Comparison of ENCODE assay signal across 8 cellular contexts in genomic region chr16:11257131-11257938, GRCh38. TPM values are rescaled to one million over a fixed set of nuclear protein-coding genes. Genes with fewer than 3 reads are reported as not detected.
A peak's percentile ranks its signal among the peaks of the same experiment; 100 is the strongest.
DNase-seq lines count a peak whose midpoint lies in the region; ATAC-seq and TF ChIP-seq lines count a peak whose summit lies in the region.

No MANE protein-coding gene starts in this region.

- intact Hi-C loops in Calu3 (cut with micrococcal nuclease; ENCODE audit: unreplicated experiment): loop anchor here (1.0 to 10.0 kb wide), 7 partner anchors 40 to 286 kb away; no protein-coding TSS in a partner anchor
- intact Hi-C loops in IMR-90 (cut with micrococcal nuclease): loop anchor here (10.0 kb wide), 1 partner anchor 123 kb away; no protein-coding TSS in a partner anchor
- intact Hi-C loops in activated T-helper 1 cell treated with anti-CD3 and anti-CD28 coated beads, Interleukin-12 subunit alpha, Interleukin-12 subunit beta, Interleukin-2, Interleukin-4 antibody, amounts not matched to agents 30 ng/mL and 10 ng/mL and 1 ng/mL, durations not matched to agents 14 hours and 24 hours and 36 hours (cut with micrococcal nuclease): loop anchor here (1.0 to 10.0 kb wide), 7 partner anchors 286 to 657 kb away; partner anchors contain the start of genes CIITA, GSPT1, LITAF and NUBP1

- H4K91ac ChIP-seq in IMR-90 (ENCODE audit: insufficient read depth, low read depth, low read length): peak overlapping the region; percentile 82

- POLR2A ChIA-PET in IMR-90 (lab: Charles Lee; ENCODE audit: unreplicated experiment): interaction anchor here (0.5 to 1.8 kb wide), 2 partner anchors 17 to 303 kb away, joined by 3 to 18 read pairs; partner anchors contain the start of gene PRM3

- DNase-seq in Calu3 (peak; percentile 88), IMR-90 (peak; percentile 84), fibroblast of mammary gland (ENCODE audit: low read depth) (peak; percentile 82), substantia nigra (lab: John Stamatoyannopoulos, UW) (peak; percentile 3 to 86 (median 58))
- peak; percentile 46 for DNase-seq in activated T-helper 1 cell treated with anti-CD3 and anti-CD28 coated beads, Interleukin-12 subunit alpha, Interleukin-12 subunit beta, Interleukin-2, Interleukin-4 antibody, amounts not matched to agents 30 ng/mL and 10 ng/mL and 1 ng/mL, durations not matched to agents 14 hours and 24 hours and 36 hours (ENCODE audit: low spot score)

- H3K14ac ChIP-seq in IMR-90 (replicated peaks; ENCODE audit: low read depth, low read length): peak overlapping the region; percentile 27

- no TSS peak for BruUV-seq in Calu3 (replicated peaks; lab: Mats Ljungman, UMichigan)
- no TSS peak for BruUV-seq in IMR-90 (replicated peaks; lab: Mats Ljungman, UMichigan)

- peak overlapping the region; percentile 19; the same call in 1 of the 2 replicates for H4K5ac ChIP-seq in IMR-90 (ENCODE audit: low read depth, low read length)

- ATAC-seq in IMR-90 (ENCODE audit: low read depth) (peak; percentile 24), HG03175 (IDR thresholded peaks at IDR 0.05; ENCODE audit: unreplicated experiment) (no peak)

- H3K18ac ChIP-seq in IMR-90 (ENCODE audit: low read depth, low read length): peak overlapping the region; percentile 7; the same call in 1 of the 2 replicates

- peak overlapping the region; percentile 69 for H2AK5ac ChIP-seq in IMR-90 (ENCODE audit: low read depth, low read length)

- dilution Hi-C loops in IMR-90 (cut with HindIII; ENCODE audit: low sequenced_read_pairs, unreplicated experiment): no loop called here

- H2BK15ac ChIP-seq in IMR-90 (ENCODE audit: low read depth, low read length): peak overlapping the region; percentile 77; the same call in 1 of the 3 replicates

- H3K23ac ChIP-seq in IMR-90 (ENCODE audit: low read depth, low read length): peak overlapping the region; percentile 21

- H4K20me1 ChIP-seq in IMR-90 (ENCODE audit: insufficient read depth, low read length) (peaks cover 31% of the 10 kb centered on the region), OCI-LY3 (ENCODE audit: insufficient read depth, low read length) (peaks cover 30% of the 10 kb centered on the region)

- H3K27ac ChIP-seq in IMR-90 (ENCODE audit: insufficient read depth, low read length) (peak overlapping the region; percentile 97), OCI-LY3 (ENCODE audit: low read length) (no peak overlapping the region), muscle layer of duodenum (ENCODE audit: low read length) (peak overlapping the region; percentile 41), substantia nigra (ENCODE audit: low read depth, low read length, poor library complexity, severe bottlenecking) (peak overlapping the region; percentile 88)

- peak overlapping the region; percentile 90 for H2BK5ac ChIP-seq in IMR-90 (ENCODE audit: low read depth, low read length, poor library complexity, severe bottlenecking)

- H3K4me2 ChIP-seq in IMR-90 (ENCODE audit: low read depth, low read length): peak overlapping the region; percentile 63
- peak overlapping the region; percentile 100 for H3K4me2 ChIP-seq in OCI-LY3 (ENCODE audit: low read length)

- peak overlapping the region; percentile 77; the same call in 1 of the 2 replicates for H3K4me3 ChIP-seq in IMR-90 (ENCODE audit: insufficient read depth, low read depth, low read length)
- peak overlapping the region; percentile 97 for H3K4me3 ChIP-seq in OCI-LY3 (ENCODE audit: low read length)
- peak overlapping the region; percentile 75 for H3K4me3 ChIP-seq in fibroblast of mammary gland (ENCODE audit: control insufficient read depth, low read depth, low read length)
- H3K4me3 ChIP-seq in muscle layer of duodenum (ENCODE audit: low read depth in 1 of 2, low read length in 2 of 2): peak overlapping the region; percentile 68 to 81

- H3K56ac ChIP-seq in IMR-90 (ENCODE audit: extremely low read depth, insufficient read depth, low read length): 0 out of 2 replicates have a peak overlapping the region, but pooled peaks have one; percentile 8

- no peaks in the 10 kb centered on the region for H3K9me3 ChIP-seq in IMR-90 (ENCODE audit: control insufficient read depth, insufficient read depth, low read length)
- no peaks in the 10 kb centered on the region for H3K9me3 ChIP-seq in OCI-LY3 (ENCODE audit: insufficient read depth, low read length)
- no peaks in the 10 kb centered on the region for H3K9me3 ChIP-seq in muscle layer of duodenum (ENCODE audit: control insufficient read depth in 1 of 2, low read length in 2 of 2)

- peak overlapping the region; percentile 68 for H2BK120ac ChIP-seq in IMR-90 (ENCODE audit: low read depth, low read length)

- CTCF ChIA-PET in Calu3 (lab: Charles Lee): interaction anchor here (0.6 to 5.4 kb wide), 13 partner anchors 40 to 303 kb away, joined by 3 to 34 read pairs (median 4); no protein-coding TSS in a partner anchor
- CTCF ChIA-PET in IMR-90 (lab: Yijun Ruan, JAX): interaction anchor here (0.7 to 2.6 kb wide), 6 partner anchors 101 to 297 kb away, joined by 3 to 14 read pairs (median 4); no protein-coding TSS in a partner anchor

- TF ChIP-seq POLR2A in IMR-90 (IDR thresholded peaks at IDR 0.05; ENCODE audit: low read depth, low read length): no peak

- H3K4ac ChIP-seq in IMR-90 (ENCODE audit: low read depth, low read length): peak overlapping the region; percentile 91

- TF ChIP-seq RAD21 in IMR-90 (IDR thresholded peaks at IDR 0.05; ENCODE audit: low read length): peak; percentile 85

- H2AK9ac ChIP-seq in IMR-90 (replicated peaks; ENCODE audit: low read depth, low read length, poor library complexity): peak overlapping the region; percentile 98

- H3K79me1 ChIP-seq in IMR-90 (ENCODE audit: low read depth in 1 of 2, low read length in 2 of 2): peaks cover 11 to 33% of the 10 kb centered on the region in 2 experiments; a peak in 3 of 4 replicates

- peak overlapping the region; percentile 31; the same call in 1 of the 2 replicates for H2BK20ac ChIP-seq in IMR-90 (ENCODE audit: low read depth, low read length)

- H2AFZ ChIP-seq in IMR-90 (replicated peaks; ENCODE audit: low read length, poor library complexity) (peak overlapping the region; percentile 94), OCI-LY3 (ENCODE audit: low read depth, low read length) (no peak overlapping the region; the same call in 1 of the 2 replicates)

- WGBS in IMR-90 (ENCODE audit: extremely low coverage in 2 of 2, insufficient read length in 1 of 2), 2 experiments: 0% methylated on average over 1 of the region's 21 CpGs; no CpG with 5 or more reads in 1 of the 2 experiments

- H3K4me3 Mint-ChIP-seq in Calu3 (ENCODE audit: low read depth, unreplicated experiment): peak overlapping the region; percentile 92
- peak overlapping the region; percentile 86 for H3K4me3 Mint-ChIP-seq in activated T-helper 1 cell treated with anti-CD3 and anti-CD28 coated beads, Interleukin-12 subunit alpha, Interleukin-12 subunit beta, Interleukin-2, Interleukin-4 antibody, amounts not matched to agents 30 ng/mL and 10 ng/mL and 1 ng/mL, durations not matched to agents 14 hours and 24 hours and 36 hours

- peaks cover 16% of the 10 kb centered on the region for H3K4me1 ChIP-seq in IMR-90 (ENCODE audit: control insufficient read depth, insufficient read depth, low read length)
- peaks cover 45% of the 10 kb centered on the region for H3K4me1 ChIP-seq in OCI-LY3 (ENCODE audit: low read length)
- H3K4me1 ChIP-seq in muscle layer of duodenum (ENCODE audit: control insufficient read depth in 1 of 2, insufficient read depth in 2 of 2, low read length in 2 of 2): peaks cover 6 to 21% of the 10 kb centered on the region in 2 donors

- in situ Hi-C loops in IMR-90 (cut with MboI; ENCODE audit: low sequenced_read_pairs): loop anchor here (5.0 kb wide), 1 partner anchor 105 kb away; no protein-coding TSS in a partner anchor

- no peaks in the 10 kb centered on the region for H3K9me3 Mint-ChIP-seq in Calu3 (ENCODE audit: low read depth, unreplicated experiment)
- no peaks in the 10 kb centered on the region for H3K9me3 Mint-ChIP-seq in activated T-helper 1 cell treated with anti-CD3 and anti-CD28 coated beads, Interleukin-12 subunit alpha, Interleukin-12 subunit beta, Interleukin-2, Interleukin-4 antibody, amounts not matched to agents 30 ng/mL and 10 ng/mL and 1 ng/mL, durations not matched to agents 14 hours and 24 hours and 36 hours

- TF ChIP-seq CTCF in Calu3 (IDR thresholded peaks at IDR 0.05; ENCODE audit: unreplicated experiment): peak; percentile 77
- peak; percentile 88 for TF ChIP-seq CTCF in IMR-90 (conservative IDR thresholded peaks at IDR 0.05; ENCODE audit: low read depth, low read length)
- peak; percentile 74 for TF ChIP-seq CTCF in OCI-LY3 (IDR thresholded peaks at IDR 0.05; ENCODE audit: low read depth, low read length)
- peak; percentile 86 for TF ChIP-seq CTCF in fibroblast of mammary gland (conservative IDR thresholded peaks at IDR 0.05; ENCODE audit: control insufficient read depth, insufficient read depth, low read depth, low read length)

- no peaks in the 10 kb centered on the region for H3K27me3 Mint-ChIP-seq in Calu3 (ENCODE audit: unreplicated experiment)
- H3K27me3 Mint-ChIP-seq in activated T-helper 1 cell treated with anti-CD3 and anti-CD28 coated beads, Interleukin-12 subunit alpha, Interleukin-12 subunit beta, Interleukin-2, Interleukin-4 antibody, amounts not matched to agents 30 ng/mL and 10 ng/mL and 1 ng/mL, durations not matched to agents 14 hours and 24 hours and 36 hours (ENCODE audit: insufficient read depth): peaks cover 8% of the 10 kb centered on the region

- H3K27me3 ChIP-seq in IMR-90 (ENCODE audit: control insufficient read depth, insufficient read depth, low read length) (no peaks in the 10 kb centered on the region), OCI-LY3 (ENCODE audit: low read depth, low read length) (peaks cover 13% of the 10 kb centered on the region; the same call in 1 of the 2 replicates), muscle layer of duodenum (ENCODE audit: low read depth, low read length) (no peaks in the 10 kb centered on the region)

- H3K4me1 Mint-ChIP-seq in Calu3 (ENCODE audit: low read depth, unreplicated experiment): peaks cover 29% of the 10 kb centered on the region
- peaks cover 40% of the 10 kb centered on the region for H3K4me1 Mint-ChIP-seq in activated T-helper 1 cell treated with anti-CD3 and anti-CD28 coated beads, Interleukin-12 subunit alpha, Interleukin-12 subunit beta, Interleukin-2, Interleukin-4 antibody, amounts not matched to agents 30 ng/mL and 10 ng/mL and 1 ng/mL, durations not matched to agents 14 hours and 24 hours and 36 hours (ENCODE audit: low read depth)

- H3K79me2 ChIP-seq in OCI-LY3 (ENCODE audit: low read length): peaks cover 28% of the 10 kb centered on the region

- peak overlapping the region; percentile 86 for H3K9ac ChIP-seq in IMR-90 (ENCODE audit: low read depth, low read length)
- peak overlapping the region; percentile 94 for H3K9ac ChIP-seq in OCI-LY3 (ENCODE audit: low read length)

- peak overlapping the region; percentile 65 for H3K27ac Mint-ChIP-seq in Calu3 (ENCODE audit: unreplicated experiment)
- H3K27ac Mint-ChIP-seq in activated T-helper 1 cell treated with anti-CD3 and anti-CD28 coated beads, Interleukin-12 subunit alpha, Interleukin-12 subunit beta, Interleukin-2, Interleukin-4 antibody, amounts not matched to agents 30 ng/mL and 10 ng/mL and 1 ng/mL, durations not matched to agents 14 hours and 24 hours and 36 hours: peak overlapping the region; percentile 85

- H3K36me3 ChIP-seq in IMR-90 (ENCODE audit: control insufficient read depth, insufficient read depth, low read length) (peaks cover 27% of the 10 kb centered on the region), OCI-LY3 (replicated peaks; ENCODE audit: low read depth, low read length) (peaks cover 30% of the 10 kb centered on the region), muscle layer of duodenum (ENCODE audit: control insufficient read depth in 1 of 2, insufficient read depth in 2 of 2, low read length in 2 of 2) (no peaks in the 10 kb centered on the region)

- H4K8ac ChIP-seq in IMR-90 (ENCODE audit: low read depth in 2 of 2, low read length in 2 of 2): peak overlapping the region; percentile 47 to 75; a peak in 2 of 4 replicates

- H3K9me1 ChIP-seq in IMR-90 (ENCODE audit: insufficient read depth, low read length): peaks cover 6% of the 10 kb centered on the region; the same call in 1 of the 2 replicates

- H3K36me3 Mint-ChIP-seq in Calu3 (ENCODE audit: insufficient read depth, unreplicated experiment): peaks cover 37% of the 10 kb centered on the region
- peaks cover 22% of the 10 kb centered on the region for H3K36me3 Mint-ChIP-seq in activated T-helper 1 cell treated with anti-CD3 and anti-CD28 coated beads, Interleukin-12 subunit alpha, Interleukin-12 subunit beta, Interleukin-2, Interleukin-4 antibody, amounts not matched to agents 30 ng/mL and 10 ng/mL and 1 ng/mL, durations not matched to agents 14 hours and 24 hours and 36 hours (ENCODE audit: low read depth)

RNA-seq across cellular contexts. Expression of gene SOCS1, which starts 1.3 kb away (rescaled TPM):
- 4.8 and 5.8 TPM in 2 replicates for total RNA-seq in Calu3 (2022)
- total RNA-seq in IMR-90 (2012; rRNA removed): 2.0 and 2.2 TPM in 2 replicates
- polyA plus RNA-seq in IMR-90 (2012; rRNA removed): 19.9 and 22.0 TPM in 2 replicates
- polyA plus RNA-seq in IMR-90 (2012; cell fraction: cytosol; rRNA removed): 42.9 and 94.9 TPM in 2 replicates
- 109 and 179 TPM in 2 replicates for polyA plus RNA-seq in IMR-90 (2012; cell fraction: nucleus; rRNA removed; ENCODE audit: low replicate concordance)
- total RNA-seq in activated T-helper 1 cell treated with anti-CD3 and anti-CD28 coated beads, Interleukin-12 subunit alpha, Interleukin-12 subunit beta, Interleukin-2, Interleukin-4 antibody, amounts not matched to agents 30 ng/mL and 10 ng/mL and 1 ng/mL, durations not matched to agents 14 hours and 24 hours and 36 hours: 158 and 161 TPM in 2 replicates

RNA-seq across cellular contexts. Expression of gene TNP2, which starts 11.8 kb away (rescaled TPM):
- total RNA-seq in Calu3 (2022) (not detected in 2 replicates), IMR-90 (2012; rRNA removed) (not detected in 2 replicates)
- polyA plus RNA-seq in IMR-90 (2012; rRNA removed): not detected in 2 replicates
- not detected in 2 replicates for polyA plus RNA-seq in IMR-90 (2012; cell fraction: cytosol; rRNA removed)
- not detected in 2 replicates for polyA plus RNA-seq in IMR-90 (2012; cell fraction: nucleus; rRNA removed; ENCODE audit: low replicate concordance)
- total RNA-seq in activated T-helper 1 cell treated with anti-CD3 and anti-CD28 coated beads, Interleukin-12 subunit alpha, Interleukin-12 subunit beta, Interleukin-2, Interleukin-4 antibody, amounts not matched to agents 30 ng/mL and 10 ng/mL and 1 ng/mL, durations not matched to agents 14 hours and 24 hours and 36 hours: not detected in 2 replicates

RNA-seq across cellular contexts. Expression of gene PRM3, which starts 16.1 kb away (rescaled TPM):
- not detected in 2 replicates for total RNA-seq in Calu3 (2022)
- total RNA-seq in IMR-90 (2012; rRNA removed): not detected in 2 replicates
- not detected in 2 replicates for polyA plus RNA-seq in IMR-90 (2012; rRNA removed)
- polyA plus RNA-seq in IMR-90 (2012; cell fraction: cytosol; rRNA removed): not detected in 2 replicates
- polyA plus RNA-seq in IMR-90 (2012; cell fraction: nucleus; rRNA removed; ENCODE audit: low replicate concordance): not detected in 2 replicates
- total RNA-seq in activated T-helper 1 cell treated with anti-CD3 and anti-CD28 coated beads, Interleukin-12 subunit alpha, Interleukin-12 subunit beta, Interleukin-2, Interleukin-4 antibody, amounts not matched to agents 30 ng/mL and 10 ng/mL and 1 ng/mL, durations not matched to agents 14 hours and 24 hours and 36 hours: not detected in 2 replicates

RNA-seq across cellular contexts. Expression of gene PRM2, which starts 18.9 kb away (rescaled TPM):
- total RNA-seq in Calu3 (2022) (not detected in 2 replicates), IMR-90 (2012; rRNA removed) (not detected in 2 replicates)
- not detected in 2 replicates for polyA plus RNA-seq in IMR-90 (2012; rRNA removed)
- polyA plus RNA-seq in IMR-90 (2012; cell fraction: cytosol; rRNA removed): not detected in 2 replicates
- polyA plus RNA-seq in IMR-90 (2012; cell fraction: nucleus; rRNA removed; ENCODE audit: low replicate concordance): not detected in 2 replicates
- not detected in 2 replicates for total RNA-seq in activated T-helper 1 cell treated with anti-CD3 and anti-CD28 coated beads, Interleukin-12 subunit alpha, Interleukin-12 subunit beta, Interleukin-2, Interleukin-4 antibody, amounts not matched to agents 30 ng/mL and 10 ng/mL and 1 ng/mL, durations not matched to agents 14 hours and 24 hours and 36 hours

RNA-seq across cellular contexts. Expression of gene PRM1, which starts 23.8 kb away (rescaled TPM):
- total RNA-seq in Calu3 (2022) (not detected in 2 replicates), IMR-90 (2012; rRNA removed) (not detected in 2 replicates)
- not detected in 2 replicates for polyA plus RNA-seq in IMR-90 (2012; rRNA removed)
- not detected in 2 replicates for polyA plus RNA-seq in IMR-90 (2012; cell fraction: cytosol; rRNA removed)
- not detected in 2 replicates for polyA plus RNA-seq in IMR-90 (2012; cell fraction: nucleus; rRNA removed; ENCODE audit: low replicate concordance)
- not detected in 2 replicates for total RNA-seq in activated T-helper 1 cell treated with anti-CD3 and anti-CD28 coated beads, Interleukin-12 subunit alpha, Interleukin-12 subunit beta, Interleukin-2, Interleukin-4 antibody, amounts not matched to agents 30 ng/mL and 10 ng/mL and 1 ng/mL, durations not matched to agents 14 hours and 24 hours and 36 hours

Comparison
In these comparisons a context has a peak if more than half of its experiments do, and no peak if none do; other contexts are left out.
1. RNA of gene SOCS1, which starts 1.3 kb away (total RNA-seq): 158 to 161 TPM in activated T-helper 1 cell treated with anti-CD3 and anti-CD28 coated beads, Interleukin-12 subunit alpha, Interleukin-12 subunit beta, Interleukin-2, Interleukin-4 antibody, amounts not matched to agents 30 ng/mL and 10 ng/mL and 1 ng/mL, durations not matched to agents 14 hours and 24 hours and 36 hours; 4.8 to 5.8 TPM in Calu3 and 2.0 to 2.2 TPM in IMR-90; every median in the first group is over 10 times any median in the second.
2. Peak in every context shown above with its lines, with median percentiles within 50 percentile points of each other: DNase-seq, CTCF ChIP-seq and H3K4me3 ChIP-seq.